8 cellular contexts compared by ENCODE assay signal in the genomic region with DNA sequence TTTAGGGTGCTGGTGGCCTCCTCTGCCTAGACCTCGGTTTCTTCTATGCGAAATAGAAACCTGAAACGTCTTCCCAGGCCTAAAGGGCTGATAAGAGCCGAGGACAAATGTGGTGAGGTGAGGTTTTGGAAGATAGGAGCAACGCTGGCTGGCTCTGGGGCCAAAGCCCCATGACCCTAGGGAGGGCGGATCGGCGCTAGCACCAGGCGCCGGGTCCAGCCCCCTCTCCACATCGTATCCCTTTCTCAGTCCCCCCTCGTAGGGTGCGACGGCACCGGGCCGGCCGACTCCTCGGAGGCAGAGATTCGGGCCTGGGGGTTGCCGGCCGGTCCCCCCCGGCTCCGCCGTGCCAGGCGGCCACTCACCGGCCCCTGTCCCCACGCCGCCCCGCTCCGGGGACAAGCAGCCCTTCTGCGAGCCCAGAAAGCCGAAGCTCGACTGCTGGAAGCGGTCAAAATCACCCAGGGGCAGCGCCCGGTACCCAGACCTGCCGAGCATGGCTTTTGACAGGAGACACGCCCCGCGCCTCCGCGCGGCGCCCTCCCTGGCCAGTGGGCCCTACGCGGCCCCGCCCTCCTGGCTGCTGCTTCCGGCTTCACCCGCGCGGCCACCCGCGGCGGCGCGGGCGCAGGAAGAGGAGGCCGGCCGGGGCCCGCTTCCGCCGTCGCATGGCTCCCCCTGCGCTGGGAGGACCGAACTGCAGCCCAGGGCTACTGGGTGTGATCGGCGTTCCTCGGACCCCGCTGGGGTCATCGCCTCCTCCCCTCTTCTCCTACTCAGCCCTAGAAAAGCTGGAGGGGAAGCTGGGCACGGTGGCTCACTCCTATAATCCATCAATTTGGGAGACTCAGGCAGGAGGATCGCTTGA. TPM values are rescaled to one million over a fixed set of nuclear protein-coding genes. Genes with fewer than 3 reads are reported as not detected.
A peak's percentile ranks its signal among the peaks of the same experiment; 100 is the strongest.
DNase-seq lines count a peak whose midpoint lies in the region; FAIRE-seq and TF ChIP-seq lines count a peak whose summit lies in the region.

A gene with protein sequence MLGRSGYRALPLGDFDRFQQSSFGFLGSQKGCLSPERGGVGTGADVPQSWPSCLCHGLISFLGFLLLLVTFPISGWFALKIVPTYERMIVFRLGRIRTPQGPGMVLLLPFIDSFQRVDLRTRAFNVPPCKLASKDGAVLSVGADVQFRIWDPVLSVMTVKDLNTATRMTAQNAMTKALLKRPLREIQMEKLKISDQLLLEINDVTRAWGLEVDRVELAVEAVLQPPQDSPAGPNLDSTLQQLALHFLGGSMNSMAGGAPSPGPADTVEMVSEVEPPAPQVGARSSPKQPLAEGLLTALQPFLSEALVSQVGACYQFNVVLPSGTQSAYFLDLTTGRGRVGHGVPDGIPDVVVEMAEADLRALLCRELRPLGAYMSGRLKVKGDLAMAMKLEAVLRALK (minus strand): TSS at position 570 of the 868 bp plus-strand sequence. CDS start 72 bp downstream, at position 498.

- TF ChIP-seq CTCF in H9 (conservative IDR thresholded peaks at IDR 0.05) = peak; percentile 94

- H4K8ac ChIP-seq in H9 (replicated peaks; ENCODE audit: insufficient read length, low read depth, low read length) (no peak within 1 kb of the TSS), neuronal stem cell (ENCODE audit: low read depth, low read length) (no peak within 1 kb of the TSS)

- no peak within 1 kb of the TSS for H3K27ac ChIP-seq in H9 (ENCODE audit: insufficient read length, low read depth, low read length)
- H3K27ac ChIP-seq in SJSA1 = no peak within 1 kb of the TSS
- H3K27ac ChIP-seq in neuronal stem cell (replicated peaks; ENCODE audit: low read length) = no peak within 1 kb of the TSS
- peak within 1 kb of the TSS; percentile 97 for H3K27ac ChIP-seq in subcutaneous abdominal adipose tissue (ENCODE audit: low read depth, low read length)

- peak; percentile 55 for DNase-seq in GM04503 (ENCODE audit: low read depth)
- DNase-seq in H9 = peak; percentile 95
- peak; percentile 90 for DNase-seq in M059J (ENCODE audit: low read depth)
- DNase-seq in SJSA1 (ENCODE audit: low read depth in 1 of 2, low spot score in 2 of 2) = peak; percentile 88 to 94
- peak; percentile 89 to 95 (median 91) for DNase-seq in activated naive CD4-positive, alpha-beta T cell (lab: John Stamatoyannopoulos, UW)
- DNase-seq in frontal cortex (ENCODE audit: low spot score in 2 of 2) = peak; percentile 95 to 96
- peak; percentile 95 for DNase-seq in neuronal stem cell (ENCODE audit: low spot score)

- H2BK120ac ChIP-seq in H9 (ENCODE audit: low read depth, low read length, poor library complexity, severe bottlenecking) = no peak within 1 kb of the TSS
- H2BK120ac ChIP-seq in neuronal stem cell (ENCODE audit: low read depth, low read length) = no peak within 1 kb of the TSS

- H3K9me3 Mint-ChIP-seq in H9 = no peaks in the 10 kb centered on the region; a peak in 1 of 5 replicates

- H2BK5ac ChIP-seq in H9 (ENCODE audit: insufficient read length, low read length) (no peak within 1 kb of the TSS), neuronal stem cell (ENCODE audit: low read length) (no peak within 1 kb of the TSS)

- H3K27me3 Mint-ChIP-seq in H9 (ENCODE audit: low read depth) = peaks cover 16% of the 10 kb centered on the region

- H3K18ac ChIP-seq in H9 (ENCODE audit: insufficient read length, low read depth, low read length) = no peak within 1 kb of the TSS
- H3K18ac ChIP-seq in neuronal stem cell (ENCODE audit: low read length) = no peak within 1 kb of the TSS

- H3K9ac ChIP-seq in H9 (ENCODE audit: extremely low read depth, insufficient read length, low read length) (no peak within 1 kb of the TSS), neuronal stem cell (ENCODE audit: low read depth, low read length, poor library complexity) (peak within 1 kb of the TSS; percentile 68), subcutaneous abdominal adipose tissue (ENCODE audit: low read length in 5 of 5) (peak within 1 kb of the TSS; percentile 86 to 94 (median 91))

- H3K27me3 ChIP-seq in H9 (ENCODE audit: insufficient read depth, low read length) (no peaks in the 10 kb centered on the region), SJSA1 (replicated peaks) (no peaks in the 10 kb centered on the region), neuronal stem cell (ENCODE audit: control insufficient read depth in 3 of 3, insufficient read depth in 3 of 3, low read depth in 1 of 3, low read length in 3 of 3) (no peaks in the 10 kb centered on the region), subcutaneous abdominal adipose tissue (ENCODE audit: control insufficient read depth in 5 of 5, insufficient read depth in 4 of 5, low read length in 5 of 5) (no peaks in the 10 kb centered on the region)

- H3K27ac Mint-ChIP-seq in H9 = no peak within 1 kb of the TSS

- no peaks in the 10 kb centered on the region for H3K36me3 Mint-ChIP-seq in H9 (ENCODE audit: insufficient read depth in 1 of 3, low read depth in 3 of 3)

- H3K9me3 ChIP-seq in H9 (ENCODE audit: control insufficient read depth, low read depth, low read length) = no peaks in the 10 kb centered on the region
- H3K9me3 ChIP-seq in SJSA1 (replicated peaks) = no peaks in the 10 kb centered on the region
- no peaks in the 10 kb centered on the region for H3K9me3 ChIP-seq in neuronal stem cell (replicated peaks in 1 of 2; ENCODE audit: control insufficient read depth in 2 of 2, insufficient read depth in 1 of 2, low read depth in 1 of 2, low read length in 2 of 2)
- no peaks in the 10 kb centered on the region for H3K9me3 ChIP-seq in subcutaneous abdominal adipose tissue (ENCODE audit: control insufficient read depth in 5 of 5, low read length in 5 of 5)

- peaks cover 11% of the 10 kb centered on the region for H3K23me2 ChIP-seq in H9 (ENCODE audit: insufficient read length, low read depth, low read length, poor library complexity, severe bottlenecking)

- H3K79me2 ChIP-seq in H9 (ENCODE audit: insufficient read depth, low read length) = no peaks in the 10 kb centered on the region; the same call in 1 of the 2 replicates

- H3K4ac ChIP-seq in H9 (ENCODE audit: low read depth, low read length) (no peak within 1 kb of the TSS), neuronal stem cell (ENCODE audit: low read length) (no peak within 1 kb of the TSS)

- H2BK12ac ChIP-seq in H9 (ENCODE audit: insufficient read length, low read depth, low read length) (no peak within 1 kb of the TSS), neuronal stem cell (ENCODE audit: low read length) (no peak within 1 kb of the TSS)

- H2AFZ ChIP-seq in H9 (ENCODE audit: low read length) (no peak within 1 kb of the TSS), neuronal stem cell (ENCODE audit: low read length) (peak within 1 kb of the TSS; percentile 90)

- peaks cover 21 to 22% of the 10 kb centered on the region in 2 experiments for H3K4me1 Mint-ChIP-seq in H9

- no peak within 1 kb of the TSS for H2BK20ac ChIP-seq in H9 (ENCODE audit: low read depth, low read length, poor library complexity, severe bottlenecking)

- H3K36me3 ChIP-seq in SJSA1 = peaks cover 10% of the 10 kb centered on the region
- no peaks in the 10 kb centered on the region for H3K36me3 ChIP-seq in neuronal stem cell (replicated peaks in 1 of 2; ENCODE audit: control insufficient read depth in 2 of 2, insufficient read depth in 2 of 2, low read length in 2 of 2)
- H3K36me3 ChIP-seq in subcutaneous abdominal adipose tissue (ENCODE audit: control insufficient read depth in 5 of 5, insufficient read depth in 5 of 5, low read length in 5 of 5) = peaks cover 0 to 7% (median 5%) of the 10 kb centered on the region in 5 donors

- H3K4me3 ChIP-seq in SJSA1 (peak within 1 kb of the TSS; percentile 67), neuronal stem cell (ENCODE audit: low read length in 2 of 2) (peak within 1 kb of the TSS; percentile 67 to 85), subcutaneous abdominal adipose tissue (ENCODE audit: low read depth in 1 of 5, low read length in 5 of 5) (peak within 1 kb of the TSS; percentile 63 to 75 (median 70))

- H3T11ph ChIP-seq in H9 (ENCODE audit: low read length) = no peak within 1 kb of the TSS

- no peak for FAIRE-seq in frontal cortex (lab: Jason Lieb, UNC)

- no peak within 1 kb of the TSS for H2BK15ac ChIP-seq in H9 (ENCODE audit: low read depth, low read length)
- no peak within 1 kb of the TSS for H2BK15ac ChIP-seq in neuronal stem cell (ENCODE audit: low read length)

- no peak within 1 kb of the TSS for H3K56ac ChIP-seq in H9 (ENCODE audit: insufficient read length, low read depth, low read length)

- H3K23ac ChIP-seq in H9 (ENCODE audit: insufficient read length, low read depth, low read length) = no peak within 1 kb of the TSS
- peak within 1 kb of the TSS; percentile 34 for H3K23ac ChIP-seq in neuronal stem cell (ENCODE audit: low read depth, low read length, poor library complexity)

- H3K4me1 ChIP-seq in H9 (ENCODE audit: insufficient read depth, low read length) = no peaks in the 10 kb centered on the region
- H3K4me1 ChIP-seq in SJSA1 (replicated peaks) = peaks cover 73% of the 10 kb centered on the region
- H3K4me1 ChIP-seq in neuronal stem cell (ENCODE audit: control insufficient read depth in 2 of 2, insufficient read depth in 1 of 2, low read depth in 1 of 2, low read length in 2 of 2) = peaks cover 10 to 16% of the 10 kb centered on the region in 2 donors
- peaks cover 23 to 95% (median 79%) of the 10 kb centered on the region in 5 donors for H3K4me1 ChIP-seq in subcutaneous abdominal adipose tissue (ENCODE audit: control insufficient read depth in 5 of 5, insufficient read depth in 5 of 5, low read length in 5 of 5)

- no peaks in the 10 kb centered on the region for H3K79me1 ChIP-seq in H9 (ENCODE audit: insufficient read depth, low read depth, low read length, poor library complexity, severe bottlenecking)
- H3K79me1 ChIP-seq in neuronal stem cell (ENCODE audit: low read depth, low read length) = peaks cover 5% of the 10 kb centered on the region

- H3K4me3 Mint-ChIP-seq in H9 = peak within 1 kb of the TSS; percentile 77 to 83

- no peaks in the 10 kb centered on the region for H4K20me1 ChIP-seq in H9 (ENCODE audit: control insufficient read depth, insufficient read depth, insufficient read length)

- H4K5ac ChIP-seq in H9 (ENCODE audit: insufficient read length, low read depth, low read length) = no peak within 1 kb of the TSS

- H3K4me2 ChIP-seq in H9 (ENCODE audit: insufficient read depth, insufficient read length, low read length) = peak within 1 kb of the TSS; percentile 60
- H3K4me2 ChIP-seq in neuronal stem cell (ENCODE audit: insufficient read depth, low read length, poor library complexity, severe bottlenecking) = peak within 1 kb of the TSS; percentile 84

- WGBS in H9 (ENCODE audit: extremely low coverage, insufficient read length, low lambda C conversion rate) = no CpG with 5 or more reads among the region's 72 CpGs
- WGBS in neuronal stem cell (ENCODE audit: extremely low coverage in 2 of 2, insufficient read length in 2 of 2, insufficient replicate concordance in 1 of 2), 2 donors = no CpG with 5 or more reads among the region's 72 CpGs

- H3K14ac ChIP-seq in H9 (ENCODE audit: insufficient read depth, low read length) = no peak within 1 kb of the TSS; the same call in 1 of the 2 replicates
- no peak within 1 kb of the TSS for H3K14ac ChIP-seq in neuronal stem cell (ENCODE audit: low read length)

- H4K91ac ChIP-seq in H9 (ENCODE audit: insufficient read length, low read depth, low read length) (no peak within 1 kb of the TSS), neuronal stem cell (ENCODE audit: low read depth, low read length, poor library complexity) (no peak within 1 kb of the TSS)

- H2AK5ac ChIP-seq in H9 (ENCODE audit: insufficient read length, low read length) = no peak within 1 kb of the TSS
- no peak within 1 kb of the TSS for H2AK5ac ChIP-seq in neuronal stem cell (ENCODE audit: low read depth, low read length)

RNA-seq across cellular contexts. Expression of the gene that starts here (rescaled TPM):
- total RNA-seq in H9 (2021) (2.5 and 2.9 TPM in 2 replicates), frontal cortex (24.1 TPM)
- 12.5 and 19.9 TPM in 2 replicates for total RNA-seq in M059J (2014; rRNA removed; shearing (Covaris generic))
- total RNA-seq in SJSA1 (2014; rRNA removed; shearing (Covaris generic)) = 21.1 and 22.4 TPM in 2 replicates
- 2.2 TPM for polyA plus RNA-seq in neuronal stem cell (2013, experiment 1 of 2)
- 2.3 TPM for polyA plus RNA-seq in neuronal stem cell (2013, experiment 2 of 2)
